In the genomic region with DNA sequence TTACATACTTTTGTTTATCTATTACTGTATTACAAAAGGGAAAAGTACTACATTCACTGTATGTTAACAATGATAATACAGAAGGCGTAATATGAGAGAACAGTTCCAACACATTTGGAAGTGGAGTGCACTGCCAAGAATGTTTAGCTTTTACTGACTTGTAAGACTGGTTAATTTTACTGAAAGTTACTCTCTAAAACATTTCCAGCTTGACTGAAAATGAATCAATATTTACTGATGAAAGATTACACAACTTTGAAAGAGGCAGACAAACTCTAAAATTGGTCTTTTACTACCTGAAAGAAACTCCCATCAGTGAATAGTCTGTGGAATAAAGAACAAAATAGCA, we compare ENCODE assay signal across 17 cellular contexts.
DNase-seq lines count a peak whose midpoint lies in the region; ATAC-seq, FAIRE-seq and TF ChIP-seq lines count a peak whose summit lies in the region.
"Had no signal": no experiment of that assay in that cellular context is flagged by ENCODE, and none has a peak within 500 bp of the region (broad histone marks: within the 10 kb centered on the region; RNA-seq: fewer than 3 reads in every experiment).

No MANE protein-coding gene starts in this region.

- H3K9me2 ChIP-seq in PC-3 (replicated peaks; ENCODE audit: low read length) = no peaks in the 10 kb centered on the region

- H3K27ac ChIP-seq in 22Rv1 (peak overlapping the region; percentile 88), PC-3 (ENCODE audit: low read length) (peak overlapping the region; percentile 13), HepG2 (ENCODE audit: extremely low read length, insufficient read depth, low read length) (peak overlapping the region; percentile 99), substantia nigra (ENCODE audit: low read depth, low read length, poor library complexity, severe bottlenecking) (no peak overlapping the region)
- H3K27ac ChIP-seq: BLaER1 treated with 17β-estradiol and CSF1 and Interleukin-3, amounts not matched to agents 10 nM and 100 nM; GM23248 had no signal

- H3K79me2 ChIP-seq in PC-3 (ENCODE audit: low read length) = no peaks in the 10 kb centered on the region
- H3K79me2 ChIP-seq in HepG2 (ENCODE audit: insufficient read depth, low read length) = no peaks in the 10 kb centered on the region

- TF ChIP-seq POLR2A in HepG2 (IDR thresholded peaks at IDR 0.05; ENCODE audit: insufficient read depth in 1 of 2, low read depth in 2 of 2, low read length in 2 of 2) = no peak

- BruUV-seq in PC-3 (replicated peaks; lab: Mats Ljungman, UMichigan) (no TSS peak), HepG2 (replicated peaks; lab: Mats Ljungman, UMichigan) (no TSS peak)

- H3K27me3 ChIP-seq in PC-3 (ENCODE audit: low read length) = no peaks in the 10 kb centered on the region
- no peaks in the 10 kb centered on the region for H3K27me3 ChIP-seq in HepG2 (ENCODE audit: control insufficient read depth in 1 of 2, insufficient read depth in 2 of 2, low read length in 2 of 2)
- H3K27me3 ChIP-seq: BLaER1 treated with 17β-estradiol and CSF1 and Interleukin-3, amounts not matched to agents 10 nM and 100 nM had no signal

- TF ChIP-seq RAD21 in HepG2 (CRISPR knock-in tag; IDR thresholded peaks at IDR 0.05) = no peak

- H3K4me3 ChIP-seq in PC-3 (ENCODE audit: low read length) (no peak overlapping the region), HepG2 (replicated peaks in 1 of 3; ENCODE audit: insufficient read depth in 1 of 3, low read depth in 2 of 3, low read length in 3 of 3) (peak overlapping the region in 2 of 3 experiments; percentile 43 to 56; a peak in 3 of 6 replicates)
- H3K4me3 ChIP-seq: BLaER1 treated with 17β-estradiol and CSF1 and Interleukin-3, amounts not matched to agents 10 nM and 100 nM; GM23248 had no signal

- ATAC-seq in PC-3 = peak; percentile 73
- peak; percentile 12 for ATAC-seq in HepG2
- ATAC-seq: HCT116 had no signal

- intact Hi-C loops in PC-3 (cut with micrococcal nuclease) (no loop called here), HepG2 (cut with micrococcal nuclease; ENCODE audit: unreplicated experiment) (no loop called here)

- no peak overlapping the region for H3K9ac ChIP-seq in PC-3 (ENCODE audit: low read length)
- H3K9ac ChIP-seq in HepG2 (ENCODE audit: insufficient read depth, low read depth, low read length) = peak overlapping the region; percentile 72
- H3K9ac ChIP-seq: BLaER1 treated with 17β-estradiol and CSF1 and Interleukin-3, amounts not matched to agents 10 nM and 100 nM; GM23248 had no signal

- CTCF ChIA-PET in PC-3 (lab: Charles Lee) = no interaction called here
- CTCF ChIA-PET in HepG2 (lab: Yijun Ruan, JAX; ENCODE audit: low intra/inter-chr PET ratio, low total read pairs) = no interaction called here

- in situ Hi-C loops in HepG2 (cut with HindIII; ENCODE audit: extremely low pct_ligation_motif_present, low pct_unique_long_range_greater_than_20kb) = loop anchor here (25.0 kb wide), 1 partner anchor 141 kb away; no protein-coding TSS in a partner anchor

- H2AFZ ChIP-seq in PC-3 (ENCODE audit: low read length) (no peak overlapping the region), HepG2 (ENCODE audit: low read length) (peak overlapping the region; percentile 70)
- H2AFZ ChIP-seq: GM23248 had no signal

- no peaks in the 10 kb centered on the region for H4K20me1 ChIP-seq in PC-3 (ENCODE audit: low read length)
- H4K20me1 ChIP-seq in HepG2 (ENCODE audit: insufficient read depth, low read length) = no peaks in the 10 kb centered on the region
- H4K20me1 ChIP-seq: BLaER1 treated with 17β-estradiol and CSF1 and Interleukin-3, amounts not matched to agents 10 nM and 100 nM had no signal

- 3% methylated on average over 1 of the region's 1 CpG for WGBS in HepG2 (ENCODE audit: low lambda C conversion rate)

- 0 out of 2 replicates have a peak overlapping the region, but pooled peaks have one; percentile 3 for H3K4me2 ChIP-seq in PC-3 (ENCODE audit: low read length)
- peak overlapping the region; percentile 78 for H3K4me2 ChIP-seq in HepG2 (ENCODE audit: low read depth, low read length)
- H3K4me2 ChIP-seq: BLaER1 treated with 17β-estradiol and CSF1 and Interleukin-3, amounts not matched to agents 10 nM and 100 nM had no signal

- POLR2A ChIA-PET in PC-3 (lab: Charles Lee; ENCODE audit: unreplicated experiment) = interaction anchor here (0.6 kb wide), 1 partner anchor 1895 kb away, joined by 11 read pairs; no protein-coding TSS in a partner anchor
- POLR2A ChIA-PET in HepG2 (lab: Yijun Ruan, JAX) = interaction anchor here (1.3 to 2.4 kb wide), 2 partner anchors 9 to 14 kb away, joined by 5 to 7 read pairs; no protein-coding TSS in a partner anchor

- peak; percentile 8 for FAIRE-seq in HepG2 (lab: Jason Lieb, UNC)
- FAIRE-seq: GM12891, H54 had no signal

- TF ChIP-seq EP300 in HepG2 (IDR thresholded peaks at IDR 0.05; ENCODE audit: low read depth in 2 of 2, low read length in 2 of 2) = peak in 1 of 2 experiments; percentile 40; a peak in 1 of 4 replicates
- TF ChIP-seq EP300 in HepG2 (CRISPR knock-in tag; IDR thresholded peaks at IDR 0.05; ENCODE audit: borderline replicate concordance) = no peak

- DNase-seq in DMS53 (lab: John Stamatoyannopoulos, UW) (peak; percentile 11), DMS53 treated with DMSO at 0.1 percent for 48 hours (lab: John Stamatoyannopoulos, UW; ENCODE audit: unreplicated experiment) (no peak), PC-3 (peak; percentile 48), HepG2 (ENCODE audit: low spot score) (peak; percentile 58), NCI-H2029 (lab: John Stamatoyannopoulos, UW) (no peak), nucleus accumbens (lab: John Stamatoyannopoulos, UW) (no peak), substantia nigra (lab: John Stamatoyannopoulos, UW) (no peak)
- DNase-seq: 8988T; ACHN; CD4-positive, CD25-positive, alpha-beta regulatory T cell; DMS79; GM23248 had no signal

- no peaks in the 10 kb centered on the region for H3F3A ChIP-seq in PC-3 (ENCODE audit: low read length, unreplicated experiment)

- H3K36me3 ChIP-seq in PC-3 (ENCODE audit: low read depth, low read length) (no peaks in the 10 kb centered on the region), HepG2 (replicated peaks in 1 of 2; ENCODE audit: control insufficient read depth in 1 of 2, insufficient read depth in 2 of 2, low read length in 2 of 2) (no peaks in the 10 kb centered on the region)
- H3K36me3 ChIP-seq: BLaER1 treated with 17β-estradiol and CSF1 and Interleukin-3, amounts not matched to agents 10 nM and 100 nM had no signal

- peaks cover 4% of the 10 kb centered on the region; the same call in 1 of the 2 replicates for H3K4me1 ChIP-seq in PC-3 (ENCODE audit: insufficient read depth, low read length)
- H3K4me1 ChIP-seq in HepG2 (ENCODE audit: insufficient read depth, low read length) = peaks cover 69% of the 10 kb centered on the region
- H3K4me1 ChIP-seq: BLaER1 treated with 17β-estradiol and CSF1 and Interleukin-3, amounts not matched to agents 10 nM and 100 nM had no signal

- H3K9me3 ChIP-seq in PC-3 (ENCODE audit: low read length) = peaks cover 9% of the 10 kb centered on the region; the same call in 1 of the 2 replicates
- peaks cover 28% of the 10 kb centered on the region for H3K9me3 ChIP-seq in HepG2 (ENCODE audit: low read length)

- TF ChIP-seq CTCF in 22Rv1 (IDR thresholded peaks at IDR 0.05) (no peak), PC-3 (conservative IDR thresholded peaks at IDR 0.05; ENCODE audit: low read depth, low read length) (no peak), HepG2 (CRISPR knock-in tag; IDR thresholded peaks at IDR 0.05) (no peak)

TF ChIP-seq in HepG2, 621 proteins besides CTCF, POLR2A, EP300 and RAD21 (continues in another document):
- TF ChIP-seq, protein P1, sequence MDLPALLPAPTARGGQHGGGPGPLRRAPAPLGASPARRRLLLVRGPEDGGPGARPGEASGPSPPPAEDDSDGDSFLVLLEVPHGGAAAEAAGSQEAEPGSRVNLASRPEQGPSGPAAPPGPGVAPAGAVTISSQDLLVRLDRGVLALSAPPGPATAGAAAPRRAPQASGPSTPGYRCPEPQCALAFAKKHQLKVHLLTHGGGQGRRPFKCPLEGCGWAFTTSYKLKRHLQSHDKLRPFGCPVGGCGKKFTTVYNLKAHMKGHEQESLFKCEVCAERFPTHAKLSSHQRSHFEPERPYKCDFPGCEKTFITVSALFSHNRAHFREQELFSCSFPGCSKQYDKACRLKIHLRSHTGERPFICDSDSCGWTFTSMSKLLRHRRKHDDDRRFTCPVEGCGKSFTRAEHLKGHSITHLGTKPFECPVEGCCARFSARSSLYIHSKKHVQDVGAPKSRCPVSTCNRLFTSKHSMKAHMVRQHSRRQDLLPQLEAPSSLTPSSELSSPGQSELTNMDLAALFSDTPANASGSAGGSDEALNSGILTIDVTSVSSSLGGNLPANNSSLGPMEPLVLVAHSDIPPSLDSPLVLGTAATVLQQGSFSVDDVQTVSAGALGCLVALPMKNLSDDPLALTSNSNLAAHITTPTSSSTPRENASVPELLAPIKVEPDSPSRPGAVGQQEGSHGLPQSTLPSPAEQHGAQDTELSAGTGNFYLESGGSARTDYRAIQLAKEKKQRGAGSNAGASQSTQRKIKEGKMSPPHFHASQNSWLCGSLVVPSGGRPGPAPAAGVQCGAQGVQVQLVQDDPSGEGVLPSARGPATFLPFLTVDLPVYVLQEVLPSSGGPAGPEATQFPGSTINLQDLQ (CRISPR knock-in tag; IDR thresholded peaks at IDR 0.05) = no peak
- TF ChIP-seq NCOA2 (CRISPR knock-in tag; IDR thresholded peaks at IDR 0.05) (peak; percentile 50; the same call in 1 of the 2 replicates), ZNF614 (CRISPR knock-in tag; IDR thresholded peaks at IDR 0.05; ENCODE audit: borderline replicate concordance) (no peak), ZNF598 (CRISPR knock-in tag; IDR thresholded peaks at IDR 0.05; ENCODE audit: borderline replicate concordance) (no peak), RXRA (CRISPR knock-in tag; IDR thresholded peaks at IDR 0.05) (no peak), BRCA1 (CRISPR knock-in tag; IDR thresholded peaks at IDR 0.05) (no peak), EED (CRISPR knock-in tag; IDR thresholded peaks at IDR 0.05) (no peak), TARDBP (CRISPR knock-in tag; IDR thresholded peaks at IDR 0.05) (0 out of 2 replicates have a peak, but pooled peaks have one; percentile 12), ZNF253 (CRISPR knock-in tag; IDR thresholded peaks at IDR 0.05; ENCODE audit: borderline replicate concordance) (no peak), ZNF382 (CRISPR knock-in tag; IDR thresholded peaks at IDR 0.05; ENCODE audit: borderline replicate concordance) (no peak)

Comparison
In these comparisons a context has a peak if more than half of its experiments do, and no peak if none do; other contexts are left out.
1. DNase-seq: peak in DMS53 (single experiment), PC-3 (single experiment) and HepG2 (single experiment); none in DMS53 treated with DMSO at 0.1 percent for 48 hours (single experiment), NCI-H2029 (single experiment), nucleus accumbens (0 of 56) and substantia nigra (0 of 49).